26 cellular contexts compared by ENCODE assay signal in genomic region chr12:103846415-103846814, GRCh38.
"Had no signal": no experiment of that assay in that cellular context is flagged by ENCODE, and none has a peak within 500 bp of the region (broad histone marks: within the 10 kb centered on the region; RNA-seq: fewer than 3 reads in every experiment).

No MANE protein-coding gene starts in this region.

- H3K36me3 Mint-ChIP-seq: activated CD8-positive, alpha-beta memory T cell treated with anti-CD3 and anti-CD28 coated beads, Interleukin-2, amount 10 ng/mL, durations not matched to agents 7 days and 5 days; activated naive CD8-positive, alpha-beta T cell; naive thymus-derived CD8-positive, alpha-beta T cell had no signal

- H3K4me3 ChIP-seq: gastrocnemius medialis, pancreas, prostate gland, right atrium auricular region, spleen, thoracic aorta, upper lobe of left lung had no signal

- H3K27ac Mint-ChIP-seq: activated CD4-positive, alpha-beta T cell treated with anti-CD3 and anti-CD28 coated beads for 36 hours; activated CD8-positive, alpha-beta memory T cell treated with anti-CD3 and anti-CD28 coated beads, Interleukin-2, amount 10 ng/mL, durations not matched to agents 7 days and 5 days; activated CD8-positive, alpha-beta T cell treated with anti-CD3 and anti-CD28 coated beads, Interleukin-2, amount 10 ng/mL, durations not matched to agents 7 days and 5 days; activated naive CD8-positive, alpha-beta T cell had no signal

- H3K36me3 ChIP-seq: gastrocnemius medialis, pancreas, prostate gland, right atrium auricular region, spleen, thoracic aorta, upper lobe of left lung had no signal

- H3K4me3 Mint-ChIP-seq: activated CD4-positive, alpha-beta T cell treated with anti-CD3 and anti-CD28 coated beads for 36 hours; activated CD8-positive, alpha-beta memory T cell treated with anti-CD3 and anti-CD28 coated beads, Interleukin-2, amount 10 ng/mL, durations not matched to agents 7 days and 5 days; activated CD8-positive, alpha-beta T cell treated with anti-CD3 and anti-CD28 coated beads, Interleukin-2, amount 10 ng/mL, durations not matched to agents 7 days and 5 days; activated naive CD8-positive, alpha-beta T cell; central memory CD8-positive, alpha-beta T cell; naive thymus-derived CD8-positive, alpha-beta T cell; neural crest cell had no signal

- H3K27me3 Mint-ChIP-seq: activated CD4-positive, alpha-beta T cell treated with anti-CD3 and anti-CD28 coated beads for 36 hours; activated naive CD8-positive, alpha-beta T cell; central memory CD8-positive, alpha-beta T cell; naive thymus-derived CD8-positive, alpha-beta T cell had no signal

- H3K27ac ChIP-seq: gastrocnemius medialis, pancreas, right atrium auricular region, spleen, thoracic aorta, upper lobe of left lung had no signal

- FAIRE-seq: bronchial epithelial cell, colon, kidney, pancreas had no signal

- H3K27me3 ChIP-seq: gastrocnemius medialis, pancreas, right atrium auricular region, spleen, upper lobe of left lung had no signal

- ATAC-seq: activated CD4-positive, alpha-beta T cell treated with anti-CD3 and anti-CD28 coated beads for 36 hours; activated CD8-positive, alpha-beta memory T cell treated with anti-CD3 and anti-CD28 coated beads, Interleukin-2, amount 10 ng/mL, durations not matched to agents 7 days and 5 days; activated CD8-positive, alpha-beta T cell treated with anti-CD3 and anti-CD28 coated beads, Interleukin-2, amount 10 ng/mL, durations not matched to agents 7 days and 5 days; gastrocnemius medialis; left colon; naive thymus-derived CD8-positive, alpha-beta T cell; pancreas had no signal

- H3K9me3 Mint-ChIP-seq: central memory CD8-positive, alpha-beta T cell; naive thymus-derived CD8-positive, alpha-beta T cell; neural crest cell had no signal

- H3K9me3 ChIP-seq: gastrocnemius medialis, pancreas, prostate gland, right atrium auricular region, spleen, thoracic aorta, upper lobe of left lung had no signal

- DNase-seq: activated CD4-positive, alpha-beta T cell treated with anti-CD3 and anti-CD28 coated beads for 36 hours; activated CD4-positive, CD25-positive, alpha-beta regulatory T cell; activated CD8-positive, alpha-beta memory T cell treated with anti-CD3 and anti-CD28 coated beads, Interleukin-2, amount 10 ng/mL, durations not matched to agents 7 days and 5 days; activated CD8-positive, alpha-beta T cell treated with anti-CD3 and anti-CD28 coated beads, Interleukin-2, amount 10 ng/mL, durations not matched to agents 7 days and 5 days; activated effector memory CD4-positive, alpha-beta T cell treated with Interleukin-2 at 50 U/mL for 16 hours; activated naive CD4-positive, alpha-beta T cell treated with Interleukin-2 at 50 U/mL for 16 hours; effector memory CD4-positive, alpha-beta T cell; gastrocnemius medialis; hippocampal formation; kidney; left colon; mammary epithelial cell; naive thymus-derived CD8-positive, alpha-beta T cell; nucleus accumbens; pancreas; spleen; stimulated activated naive CD4-positive, alpha-beta T cell treated with Interleukin-2 at 50 U/mL for 16 hours; upper lobe of left lung had no signal
